In genomic region chr16:25217119-25217511, GRCh38 we compare ENCODE assay signal across 21 cellular contexts. TPM values are rescaled to one million over a fixed set of nuclear protein-coding genes. Genes with fewer than 3 reads are reported as not detected.
DNase-seq lines count a peak whose midpoint lies in the region; ATAC-seq and TF ChIP-seq lines count a peak whose summit lies in the region.
"Had no signal": no experiment of that assay in that cellular context is flagged by ENCODE, and none has a peak within 500 bp of the region (broad histone marks: within the 10 kb centered on the region; RNA-seq: fewer than 3 reads in every experiment).

No MANE protein-coding gene starts in this region.

- no peak overlapping the region for H3K4me3 Mint-ChIP-seq in neural crest cell
- H3K4me3 Mint-ChIP-seq: CD4-positive, alpha-beta memory T cell; HFFc6 had no signal

- peak; percentile 16 for ATAC-seq in body of pancreas
- ATAC-seq in left colon, result peak; percentile 0

- H3K4me1 Mint-ChIP-seq in neural crest cell, result no peaks in the 10 kb centered on the region
- H3K4me1 Mint-ChIP-seq: CD4-positive, alpha-beta memory T cell had no signal

- H3K36me3 Mint-ChIP-seq in neural crest cell (ENCODE audit: low read depth), result no peaks in the 10 kb centered on the region
- H3K36me3 Mint-ChIP-seq: CD4-positive, alpha-beta memory T cell had no signal

- H3K9me3 Mint-ChIP-seq in neural crest cell, result no peaks in the 10 kb centered on the region
- H3K9me3 Mint-ChIP-seq: CD4-positive, alpha-beta memory T cell had no signal

- 33% methylated on average over 17 of the region's 17 CpGs; no CpG with 5 or more reads in 1 of the 2 donors for whole genome bisulfite sequencing in body of pancreas, 2 donors

- peak overlapping the region; percentile 57 for H3K27ac Mint-ChIP-seq in neural crest cell (ENCODE audit: unreplicated experiment)
- H3K27ac Mint-ChIP-seq: CD4-positive, alpha-beta memory T cell; HFFc6 had no signal

- peak; percentile 14 for DNase-seq in H7
- DNase-seq in body of pancreas, result no peak
- no peak for DNase-seq in left colon
- DNase-seq in neural crest cell (ENCODE audit: low read depth, low spot score), result no peak
- DNase-seq in activated naive CD4-positive, alpha-beta T cell (lab: John Stamatoyannopoulos, UW), result no peak
- DNase-seq in breast epithelium (ENCODE audit: low spot score in 2 of 2), result no peak
- no peak for DNase-seq in activated CD4-positive, alpha-beta T cell treated with anti-CD3 and anti-CD28 coated beads, Interleukin-2, amount 50 U/mL, for 4 hours
- DNase-seq in mesenteric fat pad (ENCODE audit: low spot score), result no peak
- DNase-seq: 8988T; ACHN; C1 segment of cervical spinal cord; Calu3; CD4-positive, alpha-beta memory T cell; COR-L47; DMS79 treated with DMSO at 0.1 percent for 48 hours; GF-D8; GM23248; HFFc6 had no signal

- no peak overlapping the region for H3K4me3 ChIP-seq in H7 (ENCODE audit: insufficient read depth, low read depth, low read length)
- peak overlapping the region; percentile 44 to 65 for H3K4me3 ChIP-seq in body of pancreas
- no peak overlapping the region for H3K4me3 ChIP-seq in breast epithelium
- H3K4me3 ChIP-seq: A549, GM23248, HAP-1 had no signal

- intact Hi-C loops in body of pancreas (cut with DNase I) (no loop called here), left colon (cut with DNase I, micrococcal nuclease) (no loop called here), breast epithelium (cut with DNase I; ENCODE audit: low total_unique reads) (loop anchor here (5.0 kb wide), 1 partner anchor 605 kb away; no protein-coding TSS in a partner anchor)

- TF ChIP-seq POLR2A in body of pancreas (IDR thresholded peaks at IDR 0.05), result peak in 1 of 3 donors; percentile 28
- no peak for TF ChIP-seq POLR2A in breast epithelium (IDR thresholded peaks at IDR 0.05)

- no peaks in the 10 kb centered on the region for H3K9me3 ChIP-seq in body of pancreas
- H3K9me3 ChIP-seq in breast epithelium, result no peaks in the 10 kb centered on the region
- H3K9me3 ChIP-seq: A549, HAP-1 had no signal

- H3K27me3 ChIP-seq in H7 (ENCODE audit: control insufficient read depth, insufficient read depth, low read length), result no peaks in the 10 kb centered on the region
- no peaks in the 10 kb centered on the region for H3K27me3 ChIP-seq in body of pancreas
- no peaks in the 10 kb centered on the region for H3K27me3 ChIP-seq in breast epithelium

- H3K4me1 ChIP-seq in body of pancreas (peaks cover 51% of the 10 kb centered on the region), breast epithelium (no peaks in the 10 kb centered on the region)
- H3K4me1 ChIP-seq: A549, HAP-1 had no signal

- H3K36me3 ChIP-seq in H7 (replicated peaks; ENCODE audit: control insufficient read depth, insufficient read depth, low read length), result no peaks in the 10 kb centered on the region
- H3K36me3 ChIP-seq in body of pancreas (replicated peaks in 1 of 2; ENCODE audit: insufficient read depth in 1 of 2, low read depth in 2 of 2), result no peaks in the 10 kb centered on the region
- H3K36me3 ChIP-seq in breast epithelium, result no peaks in the 10 kb centered on the region
- H3K36me3 ChIP-seq: HAP-1 had no signal

- H3K27ac ChIP-seq in body of pancreas (peak overlapping the region; percentile 88 to 95 (median 92)), breast epithelium (no peak overlapping the region)
- H3K27ac ChIP-seq: A549, GM23248 had no signal

- TF ChIP-seq CTCF in body of pancreas (IDR thresholded peaks at IDR 0.05), result no peak
- TF ChIP-seq CTCF in neural crest cell (conservative IDR thresholded peaks at IDR 0.05), result no peak
- TF ChIP-seq CTCF in breast epithelium (IDR thresholded peaks at IDR 0.05), result no peak

- peaks cover 3% of the 10 kb centered on the region for H3K27me3 Mint-ChIP-seq in neural crest cell (ENCODE audit: low read depth)

RNA-seq across cellular contexts. Expression of gene AQP8, which starts 0.4 kb away (rescaled TPM):
- total RNA-seq in H7 (2014; rRNA removed; shearing (Covaris generic)), result not detected in 2 replicates
- 100 to 1,000 TPM; 195 to 198 TPM for total RNA-seq in body of pancreas
- 100 to 1,000 TPM; 176 to 380 TPM for total RNA-seq in left colon
- total RNA-seq in neural crest cell, result not detected in 2 replicates
- total RNA-seq in breast epithelium, result 1 to 10 TPM in 1 of 3 donors, not detected in 2; 2.9 TPM
- not detected for total RNA-seq in mesenteric fat pad
- total RNA-seq: Calu3; CD4-positive, alpha-beta memory T cell; Daoy; GM23248; HFFc6 had no signal

RNA-seq across cellular contexts. Expression of gene ZKSCAN2, which starts 40.5 kb away (rescaled TPM):
- total RNA-seq in H7 (2014; rRNA removed; shearing (Covaris generic)), result 6.7 and 9.1 TPM in 2 replicates
- 1 to 10 TPM; 1.8 to 4.0 TPM for total RNA-seq in body of pancreas
- total RNA-seq in left colon, result 1 to 10 TPM; 2.6 to 2.7 TPM
- total RNA-seq in neural crest cell, result 25.5 and 25.8 TPM in 2 replicates
- 1 to 10 TPM; 3.9 to 5.0 (median 4.6) TPM for total RNA-seq in breast epithelium
- total RNA-seq in mesenteric fat pad, result 4.2 TPM

Comparison
In these comparisons a context has a peak if more than half of its experiments do, and no peak if none do; other contexts are left out.
1. H3K4me3 ChIP-seq: peak in body of pancreas (2 of 2); none in H7 (single experiment) and breast epithelium (0 of 3).
2. H3K27ac ChIP-seq: peak in body of pancreas (4 of 4); none in breast epithelium (0 of 2).
3. RNA of gene AQP8, which starts 0.4 kb away (total RNA-seq): 176 to 380 TPM in left colon and 195 to 198 TPM in body of pancreas; not detected in mesenteric fat pad (single experiment), 2.9 TPM in breast epithelium, not detected in H7 and not detected in neural crest cell; every median in the first group is over 10 times any median in the second.